Comparison of ENCODE assay signal across 1 cellular context in the genomic region with DNA sequence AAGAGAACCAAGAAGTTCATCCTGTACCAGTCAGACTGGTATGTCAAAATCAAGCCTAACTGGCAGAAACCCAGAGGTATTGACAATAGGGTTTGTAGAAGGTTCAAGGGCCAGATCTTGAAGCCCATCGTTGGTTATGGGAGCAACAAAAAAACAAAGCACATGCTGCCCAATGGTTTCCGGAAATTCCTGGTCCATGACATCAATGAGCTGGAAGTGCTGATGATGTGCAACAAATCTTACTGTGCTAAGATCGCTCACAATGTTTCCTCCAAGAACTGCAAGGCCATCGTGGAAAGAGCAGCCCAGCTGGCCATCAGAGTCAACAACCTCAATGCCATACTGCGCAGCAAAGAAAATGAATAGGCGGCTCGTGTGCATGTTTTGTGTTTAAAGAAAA.
TF ChIP-seq lines count a peak whose summit lies in the region.

No MANE protein-coding gene starts in this region.

TF ChIP-seq in IMR-90, 13 proteins besides CTCF, POLR2A, EP300 and RAD21 (continued from another document):
- TF ChIP-seq, protein P1, sequence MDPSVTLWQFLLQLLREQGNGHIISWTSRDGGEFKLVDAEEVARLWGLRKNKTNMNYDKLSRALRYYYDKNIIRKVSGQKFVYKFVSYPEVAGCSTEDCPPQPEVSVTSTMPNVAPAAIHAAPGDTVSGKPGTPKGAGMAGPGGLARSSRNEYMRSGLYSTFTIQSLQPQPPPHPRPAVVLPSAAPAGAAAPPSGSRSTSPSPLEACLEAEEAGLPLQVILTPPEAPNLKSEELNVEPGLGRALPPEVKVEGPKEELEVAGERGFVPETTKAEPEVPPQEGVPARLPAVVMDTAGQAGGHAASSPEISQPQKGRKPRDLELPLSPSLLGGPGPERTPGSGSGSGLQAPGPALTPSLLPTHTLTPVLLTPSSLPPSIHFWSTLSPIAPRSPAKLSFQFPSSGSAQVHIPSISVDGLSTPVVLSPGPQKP (IDR thresholded peaks at IDR 0.05; ENCODE audit: borderline replicate concordance, low read depth, low read length) = no peak
- no peak for TF ChIP-seq FOS (IDR thresholded peaks at IDR 0.05; ENCODE audit: low read depth, low read length)
- TF ChIP-seq BHLHE40 (IDR thresholded peaks at IDR 0.05; ENCODE audit: low read depth, low read length) = no peak
